Comparison of ENCODE assay signal across 19 cellular contexts in genomic region chr4:25421819-25422511, GRCh38. TPM values are rescaled to one million over a fixed set of nuclear protein-coding genes. Genes with fewer than 3 reads are reported as not detected.
DNase-seq lines count a peak whose midpoint lies in the region; ATAC-seq and TF ChIP-seq lines count a peak whose summit lies in the region.
"Had no signal": no experiment of that assay in that cellular context is flagged by ENCODE, and none has a peak within 500 bp of the region (broad histone marks: within the 10 kb centered on the region; RNA-seq: fewer than 3 reads in every experiment).

No MANE protein-coding gene starts in this region.

- no peak for TF ChIP-seq CTCF in activated CD8-positive, alpha-beta T cell treated with anti-CD3 and anti-CD28 coated beads for 36 hours (IDR thresholded peaks at IDR 0.05)

- CTCF ChIA-PET in activated CD8-positive, alpha-beta T cell treated with anti-CD3 and anti-CD28 coated beads for 36 hours (lab: Charles Lee), result no interaction called here
- CTCF ChIA-PET in activated CD8-positive, alpha-beta T cell treated with anti-CD3 and anti-CD28 coated beads, Interleukin-2, amount 10 ng/mL, durations not matched to agents 7 days and 5 days (lab: Charles Lee), result no interaction called here

- no peaks in the 10 kb centered on the region for H3K4me1 Mint-ChIP-seq in activated CD8-positive, alpha-beta T cell treated with anti-CD3 and anti-CD28 coated beads for 36 hours (ENCODE audit: low read depth)
- H3K4me1 Mint-ChIP-seq in activated CD8-positive, alpha-beta T cell treated with anti-CD3 and anti-CD28 coated beads, Interleukin-2, amount 10 ng/mL, durations not matched to agents 7 days and 5 days (ENCODE audit: low read depth), result no peaks in the 10 kb centered on the region
- H3K4me1 Mint-ChIP-seq: stimulated activated memory B cell treated with anti-CD40 and anti-IgM and Interleukin-4, amounts not matched to agents 10 μg/mL and 1 μg/mL and 100 μg/mL, for 72 hours had no signal

- intact Hi-C loops in activated CD8-positive, alpha-beta T cell treated with anti-CD3 and anti-CD28 coated beads for 36 hours (cut with micrococcal nuclease), result no loop called here

- POLR2A ChIA-PET in activated CD8-positive, alpha-beta T cell treated with anti-CD3 and anti-CD28 coated beads for 36 hours (lab: Charles Lee), result interaction anchor here (0.8 kb wide), 2 partner anchors 21 to 846 kb away, joined by 3 read pairs; no protein-coding TSS in a partner anchor
- POLR2A ChIA-PET in activated CD8-positive, alpha-beta T cell treated with anti-CD3 and anti-CD28 coated beads, Interleukin-2, amount 10 ng/mL, durations not matched to agents 7 days and 5 days (lab: Charles Lee), result no interaction called here

- peak; percentile 27 for ATAC-seq in activated CD8-positive, alpha-beta T cell treated with anti-CD3 and anti-CD28 coated beads for 36 hours
- no peak for ATAC-seq in activated CD8-positive, alpha-beta T cell treated with anti-CD3 and anti-CD28 coated beads, Interleukin-2, amount 10 ng/mL, durations not matched to agents 7 days and 5 days
- peak; percentile 92 for ATAC-seq in HG02884 (IDR thresholded peaks at IDR 0.05; ENCODE audit: unreplicated experiment)
- peak; percentile 60 for ATAC-seq in stimulated activated naive CD8-positive, alpha-beta T cell treated with anti-CD3 and anti-CD28 coated beads, Interleukin-15, Interleukin-2, amounts not matched to agents 100 U/mL and 50 U/mL, for 24 hours
- ATAC-seq: CD8-positive, alpha-beta T cell; left lung; stimulated activated memory B cell treated with anti-CD40 and anti-IgM and Interleukin-4, amounts not matched to agents 10 μg/mL and 1 μg/mL and 100 μg/mL, for 72 hours had no signal

- no peak overlapping the region for H3K27ac Mint-ChIP-seq in activated CD8-positive, alpha-beta T cell treated with anti-CD3 and anti-CD28 coated beads for 36 hours
- H3K27ac Mint-ChIP-seq in activated CD8-positive, alpha-beta T cell treated with anti-CD3 and anti-CD28 coated beads, Interleukin-2, amount 10 ng/mL, durations not matched to agents 7 days and 5 days, result no peak overlapping the region
- H3K27ac Mint-ChIP-seq: activated B cell treated with CpG ODN at 0.5 μM for 24 hours; activated naive CD8-positive, alpha-beta T cell treated with anti-CD3 and anti-CD28 coated beads, Interleukin-2, amount 10 ng/mL, durations not matched to agents 7 days and 5 days; CD8-positive, alpha-beta T cell; stimulated activated memory B cell treated with anti-CD40 and anti-IgM and Interleukin-4, amounts not matched to agents 10 μg/mL and 1 μg/mL and 100 μg/mL, for 72 hours had no signal

- H3K27me3 Mint-ChIP-seq in activated CD8-positive, alpha-beta T cell treated with anti-CD3 and anti-CD28 coated beads for 36 hours, result no peaks in the 10 kb centered on the region
- H3K27me3 Mint-ChIP-seq in activated CD8-positive, alpha-beta T cell treated with anti-CD3 and anti-CD28 coated beads, Interleukin-2, amount 10 ng/mL, durations not matched to agents 7 days and 5 days (ENCODE audit: low read depth), result no peaks in the 10 kb centered on the region
- H3K27me3 Mint-ChIP-seq: activated B cell treated with CpG ODN at 0.5 μM for 24 hours; activated naive CD8-positive, alpha-beta T cell treated with anti-CD3 and anti-CD28 coated beads, Interleukin-2, amount 10 ng/mL, durations not matched to agents 7 days and 5 days; stimulated activated memory B cell treated with anti-CD40 and anti-IgM and Interleukin-4, amounts not matched to agents 10 μg/mL and 1 μg/mL and 100 μg/mL, for 72 hours had no signal

- H3K9me3 Mint-ChIP-seq in activated CD8-positive, alpha-beta T cell treated with anti-CD3 and anti-CD28 coated beads for 36 hours, result no peaks in the 10 kb centered on the region
- no peaks in the 10 kb centered on the region for H3K9me3 Mint-ChIP-seq in activated CD8-positive, alpha-beta T cell treated with anti-CD3 and anti-CD28 coated beads, Interleukin-2, amount 10 ng/mL, durations not matched to agents 7 days and 5 days (ENCODE audit: insufficient read depth)
- H3K9me3 Mint-ChIP-seq: activated B cell treated with CpG ODN at 0.5 μM for 24 hours; activated naive CD8-positive, alpha-beta T cell treated with anti-CD3 and anti-CD28 coated beads, Interleukin-2, amount 10 ng/mL, durations not matched to agents 7 days and 5 days; CD8-positive, alpha-beta T cell; stimulated activated memory B cell treated with anti-CD40 and anti-IgM and Interleukin-4, amounts not matched to agents 10 μg/mL and 1 μg/mL and 100 μg/mL, for 72 hours had no signal

- H3K36me3 Mint-ChIP-seq in activated CD8-positive, alpha-beta T cell treated with anti-CD3 and anti-CD28 coated beads for 36 hours (ENCODE audit: low read depth), result peaks cover 13% of the 10 kb centered on the region
- peaks cover 18% of the 10 kb centered on the region for H3K36me3 Mint-ChIP-seq in activated CD8-positive, alpha-beta T cell treated with anti-CD3 and anti-CD28 coated beads, Interleukin-2, amount 10 ng/mL, durations not matched to agents 7 days and 5 days (ENCODE audit: low read depth)

- DNase-seq in activated CD8-positive, alpha-beta T cell treated with anti-CD3 and anti-CD28 coated beads for 36 hours, result no peak
- no peak for DNase-seq in activated CD8-positive, alpha-beta T cell treated with anti-CD3 and anti-CD28 coated beads, Interleukin-2, amount 10 ng/mL, durations not matched to agents 7 days and 5 days
- DNase-seq in OCI-M1 (lab: John Stamatoyannopoulos, UW) (peak; percentile 84), SKM-1 (lab: John Stamatoyannopoulos, UW; ENCODE audit: unreplicated experiment) (no peak), DMS153 treated with DMSO at 0.1 percent for 48 hours (lab: John Stamatoyannopoulos, UW; ENCODE audit: unreplicated experiment) (no peak), SW 1271 (lab: John Stamatoyannopoulos, UW) (no peak)
- DNase-seq in stimulated activated naive CD8-positive, alpha-beta T cell treated with anti-CD3 and anti-CD28 coated beads, Interleukin-15, Interleukin-2, amounts not matched to agents 100 U/mL and 50 U/mL, for 24 hours, result no peak
- DNase-seq: activated B cell treated with CpG ODN at 0.5 μM for 24 hours; activated naive CD8-positive, alpha-beta T cell treated with anti-CD3 and anti-CD28 coated beads, Interleukin-2, amount 10 ng/mL, durations not matched to agents 7 days and 5 days; activated T-cell treated with anti-CD3 and anti-CD28 coated beads for 4 hours; CD8-positive, alpha-beta T cell; DND-41; left lung; MM.1S; NCI-H2081 treated with DMSO at 0.1 percent for 48 hours; ovary; uterus had no signal

- H3K4me3 Mint-ChIP-seq in activated CD8-positive, alpha-beta T cell treated with anti-CD3 and anti-CD28 coated beads for 36 hours, result no peak overlapping the region
- no peak overlapping the region for H3K4me3 Mint-ChIP-seq in activated CD8-positive, alpha-beta T cell treated with anti-CD3 and anti-CD28 coated beads, Interleukin-2, amount 10 ng/mL, durations not matched to agents 7 days and 5 days
- H3K4me3 Mint-ChIP-seq: activated B cell treated with CpG ODN at 0.5 μM for 24 hours; activated naive CD8-positive, alpha-beta T cell treated with anti-CD3 and anti-CD28 coated beads, Interleukin-2, amount 10 ng/mL, durations not matched to agents 7 days and 5 days; CD8-positive, alpha-beta T cell; stimulated activated memory B cell treated with anti-CD40 and anti-IgM and Interleukin-4, amounts not matched to agents 10 μg/mL and 1 μg/mL and 100 μg/mL, for 72 hours had no signal

RNA-seq across cellular contexts. Expression of gene ANAPC4, which starts 44.9 kb away (rescaled TPM):
- 10 to 100 TPM; 29.2 to 31.4 TPM for total RNA-seq in activated CD8-positive, alpha-beta T cell treated with anti-CD3 and anti-CD28 coated beads for 36 hours
- 10 to 100 TPM; 45.4 to 48.6 TPM for total RNA-seq in activated CD8-positive, alpha-beta T cell treated with anti-CD3 and anti-CD28 coated beads, Interleukin-2, amount 10 ng/mL, durations not matched to agents 7 days and 5 days
